7 cellular contexts compared by ENCODE assay signal in genomic region chr2:134120718-134121630, GRCh38.
A peak's percentile ranks its signal among the peaks of the same experiment; 100 is the strongest.
DNase-seq lines count a peak whose midpoint lies in the region; ATAC-seq and TF ChIP-seq lines count a peak whose summit lies in the region.

No MANE protein-coding gene starts in this region.

- no peak for TF ChIP-seq CTCF in lower lobe of right lung (IDR thresholded peaks at IDR 0.05)

- peak; percentile 44 for TF ChIP-seq POLR2A in GM18505 (IDR thresholded peaks at IDR 0.05; ENCODE audit: borderline replicate concordance, extremely low read depth, insufficient read depth, insufficient read length)

- peaks cover 50 to 56% of the 10 kb centered on the region in 2 donors for H3K4me1 ChIP-seq in duodenal mucosa (ENCODE audit: control insufficient read depth in 1 of 2, insufficient read depth in 2 of 2, low read length in 2 of 2)
- H3K4me1 ChIP-seq in lower lobe of right lung, result peaks cover 65% of the 10 kb centered on the region

- H3K36me3 ChIP-seq in duodenal mucosa (ENCODE audit: control insufficient read depth in 1 of 2, insufficient read depth in 2 of 2, low read length in 2 of 2), result no peaks in the 10 kb centered on the region
- H3K36me3 ChIP-seq in lower lobe of right lung, result no peaks in the 10 kb centered on the region

- ATAC-seq in GM18505 (IDR thresholded peaks at IDR 0.05; ENCODE audit: unreplicated experiment), result peak; percentile 40
- peak; percentile 54 for ATAC-seq in HG02571 (IDR thresholded peaks at IDR 0.05; ENCODE audit: unreplicated experiment)
- peak; percentile 85 to 87 for ATAC-seq in lower lobe of right lung

- peak overlapping the region; percentile 72 to 82 for H3K9ac ChIP-seq in duodenal mucosa (ENCODE audit: low read depth in 1 of 2, low read length in 2 of 2)

- H3K27ac ChIP-seq in duodenal mucosa (ENCODE audit: low read depth, low read length) (peak overlapping the region; percentile 74), lower lobe of right lung (peak overlapping the region; percentile 93)

- H3K9me3 ChIP-seq in duodenal mucosa (ENCODE audit: control insufficient read depth in 1 of 2, low read length in 2 of 2), result no peaks in the 10 kb centered on the region
- H3K9me3 ChIP-seq in lower lobe of right lung, result no peaks in the 10 kb centered on the region

- peak overlapping the region; percentile 74 to 87 for H3K4me3 ChIP-seq in duodenal mucosa (ENCODE audit: low read depth in 1 of 2, low read length in 2 of 2)
- peak overlapping the region; percentile 92 for H3K4me3 ChIP-seq in lower lobe of right lung

- DNase-seq in NCI-H1105 treated with DMSO at 0.1 percent for 48 hours (lab: John Stamatoyannopoulos, UW) (peak; percentile 25), lower lobe of right lung (peak; percentile 80)
- DNase-seq in activated CD4-positive, alpha-beta T cell treated with anti-CD3 and anti-CD28 coated beads, Interleukin-2, amount 50 U/mL, for 1 hour, result peak; percentile 53
- DNase-seq in stimulated activated CD8-positive, alpha-beta memory T cell treated with anti-CD3 and anti-CD28 coated beads, Interleukin-12 subunit alpha, Interleukin-12 subunit beta, amount 100 ng/mL, for 1 hour (ENCODE audit: low read depth), result peak; percentile 43

- intact Hi-C loops in lower lobe of right lung (cut with DNase I), result no loop called here

- no peaks in the 10 kb centered on the region for H3K27me3 ChIP-seq in duodenal mucosa (ENCODE audit: control insufficient read depth in 1 of 2, insufficient read depth in 2 of 2, low read length in 2 of 2)
- H3K27me3 ChIP-seq in lower lobe of right lung (ENCODE audit: low read depth), result no peaks in the 10 kb centered on the region

Comparison
In these comparisons a context has a peak if more than half of its experiments do, and no peak if none do; other contexts are left out.
1. Peak in every context shown above with its lines: DNase-seq, ATAC-seq, H3K4me3 ChIP-seq and H3K27ac ChIP-seq.
2. DNase-seq: peak in every context shown above with its lines; median percentile 80 in lower lobe of right lung; 53 in activated CD4-positive, alpha-beta T cell treated with anti-CD3 and anti-CD28 coated beads, Interleukin-2, amount 50 U/mL, for 1 hour; 43 in stimulated activated CD8-positive, alpha-beta memory T cell treated with anti-CD3 and anti-CD28 coated beads, Interleukin-12 subunit alpha, Interleukin-12 subunit beta, amount 100 ng/mL, for 1 hour; 25 in NCI-H1105 treated with DMSO at 0.1 percent for 48 hours.